9 cellular contexts compared by ENCODE assay signal in genomic region chr6:37489697-37490336, GRCh38.
DNase-seq lines count a peak whose midpoint lies in the region; ATAC-seq and TF ChIP-seq lines count a peak whose summit lies in the region.
"Had no signal": no experiment of that assay in that cellular context is flagged by ENCODE, and none has a peak within 500 bp of the region (broad histone marks: within the 10 kb centered on the region; RNA-seq: fewer than 3 reads in every experiment).

No MANE protein-coding gene starts in this region.

- H3K4me3 ChIP-seq in WI38 (ENCODE audit: low read depth, low read length): no peak overlapping the region

- no peak for ATAC-seq in HG02884 (IDR thresholded peaks at IDR 0.05; ENCODE audit: unreplicated experiment)
- ATAC-seq in GM21423 (IDR thresholded peaks at IDR 0.05; ENCODE audit: unreplicated experiment): no peak

- DNase-seq in stimulated activated CD4-positive, alpha-beta T cell treated with anti-CD3 and anti-CD28 coated beads, Interleukin-4, amount 100 ng/mL, for 1 hour: peak; percentile 35
- DNase-seq in stimulated activated CD4-positive, alpha-beta T cell treated with anti-CD3 and anti-CD28 coated beads, Interleukin-12 subunit alpha, Interleukin-12 subunit beta, amount 100 ng/mL, for 4 hours: no peak
- DNase-seq in glomerular visceral epithelial cell (ENCODE audit: extremely low spot score): peak; percentile 17
- DNase-seq in NCI-H2196 (lab: John Stamatoyannopoulos, UW; ENCODE audit: unreplicated experiment): no peak
- no peak for DNase-seq in HCEC 1CT
- DNase-seq: OCI-M1 had no signal

- peak; percentile 3; the same call in 1 of the 2 replicates for TF ChIP-seq CTCF in WI38 (IDR thresholded peaks at IDR 0.05; ENCODE audit: low read depth, low read length)

Comparison
In these comparisons a context has a peak if more than half of its experiments do, and no peak if none do; other contexts are left out.
1. DNase-seq: peak in stimulated activated CD4-positive, alpha-beta T cell treated with anti-CD3 and anti-CD28 coated beads, Interleukin-4, amount 100 ng/mL, for 1 hour (single experiment) and glomerular visceral epithelial cell (single experiment); none in stimulated activated CD4-positive, alpha-beta T cell treated with anti-CD3 and anti-CD28 coated beads, Interleukin-12 subunit alpha, Interleukin-12 subunit beta, amount 100 ng/mL, for 4 hours (single experiment), NCI-H2196 (single experiment) and HCEC 1CT (single experiment).